14 cellular contexts compared by ENCODE assay signal in the genomic region with DNA sequence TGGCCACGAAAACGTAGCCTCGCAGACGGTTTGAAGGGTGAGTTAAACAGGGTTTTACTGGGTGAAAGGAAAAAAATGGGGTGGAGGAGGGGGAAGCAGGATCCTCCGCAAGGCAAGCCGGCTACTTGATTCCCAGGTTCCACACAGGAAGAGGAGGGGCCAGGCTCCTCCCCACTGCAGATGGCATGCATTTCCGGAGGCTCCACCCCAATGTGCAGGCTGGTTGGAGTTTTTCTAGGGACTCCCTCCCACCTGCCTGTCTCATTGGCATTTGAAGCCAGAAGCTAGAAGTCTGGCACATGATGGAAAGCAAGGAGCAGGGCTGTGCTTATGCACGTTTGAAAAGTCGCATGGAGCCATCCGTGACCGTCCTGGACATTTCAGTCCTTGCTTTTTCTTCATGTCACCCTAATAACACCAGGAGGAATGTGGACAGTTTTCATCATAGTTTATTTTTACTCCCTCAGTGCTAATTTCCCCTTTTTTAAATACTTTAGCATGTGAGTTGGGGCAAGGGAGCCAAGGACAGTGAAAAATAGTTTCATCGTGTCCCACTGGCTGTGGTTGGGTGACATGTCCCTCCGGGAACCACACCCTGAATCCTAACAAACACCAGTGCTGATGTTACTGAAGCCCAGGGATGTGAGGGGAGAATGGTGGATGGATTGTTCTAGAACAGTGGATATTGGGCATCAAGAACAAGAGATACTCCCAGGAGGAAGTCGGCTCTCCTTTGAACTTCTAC.
DNase-seq lines count a peak whose midpoint lies in the region; TF ChIP-seq lines count a peak whose summit lies in the region.
"Had no signal": no experiment of that assay in that cellular context is flagged by ENCODE, and none has a peak within 500 bp of the region (broad histone marks: within the 10 kb centered on the region; RNA-seq: fewer than 3 reads in every experiment).

No MANE protein-coding gene starts in this region.

- H3K9me2 ChIP-seq in Karpas-422 (replicated peaks; ENCODE audit: insufficient read depth, low read length): no peaks in the 10 kb centered on the region

- DNase-seq in DMS153 (lab: John Stamatoyannopoulos, UW) (peak; percentile 91), NCI-H1436 (lab: John Stamatoyannopoulos, UW) (peak; percentile 66), NOMO-1 (lab: John Stamatoyannopoulos, UW; ENCODE audit: unreplicated experiment in 2 of 2) (peak; percentile 38 to 57), iPS-NIHi7 (ENCODE audit: extremely low spot score) (peak; percentile 22), Karpas-422 (no peak), ovary (no peak)
- no peak for DNase-seq in activated CD4-positive, alpha-beta T cell treated with anti-CD3 and anti-CD28 coated beads, Interleukin-2, amount 50 U/mL, for 1 hour
- no peak for DNase-seq in activated naive CD4-positive, alpha-beta T cell (lab: John Stamatoyannopoulos, UW)
- DNase-seq: activated CD8-positive, alpha-beta T cell treated with anti-CD3 and anti-CD28 coated beads, Interleukin-2, amount 10 ng/mL, durations not matched to agents 7 days and 5 days; CD4-positive, alpha-beta memory T cell; hypothalamus; lower lobe of right lung; NCI-H1930; T1000 had no signal

- TF ChIP-seq EP300 in ovary (IDR thresholded peaks at IDR 0.05): no peak

- no peak overlapping the region for H3K27ac ChIP-seq in Karpas-422 (ENCODE audit: low read length)
- H3K27ac ChIP-seq in ovary: no peak overlapping the region
- H3K27ac ChIP-seq: lower lobe of right lung had no signal

- H3K27me3 ChIP-seq in Karpas-422 (ENCODE audit: low read length): no peaks in the 10 kb centered on the region
- H3K27me3 ChIP-seq in ovary: no peaks in the 10 kb centered on the region

- H4K20me1 ChIP-seq in Karpas-422 (ENCODE audit: insufficient read depth, low read depth, low read length): no peaks in the 10 kb centered on the region

- H3K4me1 ChIP-seq in Karpas-422 (ENCODE audit: low read length): no peaks in the 10 kb centered on the region
- no peaks in the 10 kb centered on the region for H3K4me1 ChIP-seq in ovary (ENCODE audit: insufficient read depth)
- H3K4me1 ChIP-seq: lower lobe of right lung had no signal

- H3K9me3 ChIP-seq in Karpas-422 (ENCODE audit: low read length) (no peaks in the 10 kb centered on the region), ovary (no peaks in the 10 kb centered on the region)
- H3K9me3 ChIP-seq: lower lobe of right lung had no signal

- H2AFZ ChIP-seq in Karpas-422 (ENCODE audit: low read length): no peak overlapping the region

- H3K36me3 ChIP-seq in Karpas-422 (ENCODE audit: insufficient read depth, low read length) (no peaks in the 10 kb centered on the region), ovary (no peaks in the 10 kb centered on the region)
- H3K36me3 ChIP-seq: lower lobe of right lung had no signal

- H3K79me2 ChIP-seq in Karpas-422 (ENCODE audit: low read length): no peaks in the 10 kb centered on the region

- no peak overlapping the region for H3K9ac ChIP-seq in Karpas-422 (ENCODE audit: low read length)

- no peak for TF ChIP-seq POLR2A in ovary (IDR thresholded peaks at IDR 0.05)

- H3K4me3 ChIP-seq in Karpas-422 (ENCODE audit: low read length) (no peak overlapping the region), ovary (no peak overlapping the region)
- H3K4me3 ChIP-seq: lower lobe of right lung had no signal

- TF ChIP-seq CTCF in ovary (IDR thresholded peaks at IDR 0.05): no peak

- H3K4me2 ChIP-seq in Karpas-422 (ENCODE audit: low read depth, low read length, poor library complexity, severe bottlenecking): no peak overlapping the region

- intact Hi-C loops in ovary (cut with DNase I): no loop called here

- 66 to 73% (median 66%) methylated on average over 14 of the region's 14 CpGs for WGBS in ovary, 3 donors

Comparison
In these comparisons a context has a peak if more than half of its experiments do, and no peak if none do; other contexts are left out.
1. DNase-seq: peak in DMS153 (single experiment), NCI-H1436 (single experiment), NOMO-1 (2 of 2) and iPS-NIHi7 (single experiment); none in Karpas-422 (single experiment), activated CD4-positive, alpha-beta T cell treated with anti-CD3 and anti-CD28 coated beads, Interleukin-2, amount 50 U/mL, for 1 hour (single experiment), ovary (0 of 5) and activated naive CD4-positive, alpha-beta T cell (0 of 4).